ENCODE assay signal across 8 cellular contexts in the genomic region with DNA sequence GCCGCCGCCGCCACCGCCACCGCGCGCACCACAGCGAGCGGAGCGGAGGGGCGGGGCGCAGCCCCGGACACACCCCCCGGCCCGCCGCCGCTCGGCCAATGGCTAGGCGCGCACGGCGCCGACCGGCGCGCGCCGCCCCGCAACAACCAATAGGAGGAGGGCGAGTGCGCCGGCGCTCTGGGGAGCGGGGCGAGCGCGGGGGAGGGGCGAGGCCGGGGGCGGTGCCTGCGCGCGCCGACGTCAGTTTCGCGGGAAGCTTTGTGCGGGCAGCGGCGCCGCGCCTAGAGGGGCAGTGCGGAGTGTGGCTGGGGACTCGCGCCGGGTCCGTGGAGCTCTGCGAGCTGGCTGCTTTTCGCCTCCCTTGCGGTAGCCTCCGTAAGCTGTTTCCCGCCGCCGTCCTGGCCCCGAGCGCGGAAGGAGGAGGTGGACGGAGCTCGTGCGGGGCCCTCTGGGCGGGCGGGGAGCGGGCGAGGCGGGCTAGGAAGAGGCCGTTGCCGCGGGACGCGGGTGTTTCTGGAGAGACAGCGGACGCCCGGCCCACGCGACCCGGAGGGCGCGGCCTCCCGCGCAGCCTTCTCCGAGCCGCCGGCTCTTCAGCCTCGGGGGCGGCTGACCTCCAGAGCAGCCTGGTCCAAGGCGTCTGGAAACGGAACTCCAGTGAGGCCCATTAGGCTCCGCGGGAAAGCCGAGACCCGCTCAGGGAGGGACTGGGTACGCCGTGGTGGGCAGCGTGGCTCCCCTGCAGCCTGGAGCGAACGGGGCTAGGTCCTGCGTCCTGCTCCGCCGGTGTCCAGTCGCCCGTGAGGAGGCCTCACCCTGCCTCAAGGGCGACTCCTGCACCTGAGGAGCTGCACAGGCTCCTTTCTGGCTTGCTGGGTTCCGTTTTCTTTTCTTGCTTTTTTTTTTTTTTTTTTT. TPM values are rescaled to one million over a fixed set of nuclear protein-coding genes. Genes with fewer than 3 reads are reported as not detected.
DNase-seq lines count a peak whose midpoint lies in the region; ATAC-seq, FAIRE-seq and TF ChIP-seq lines count a peak whose summit lies in the region.

A gene (minus strand): TSS at position 44 of the 915 bp plus-strand sequence. CDS start 249 bp downstream, outside the sequence.

- DNase-seq in GM12892 (ENCODE audit: insufficient read length), result peak; percentile 100
- DNase-seq in NCI-H1436 treated with DMSO at 0.1 percent for 48 hours (lab: John Stamatoyannopoulos, UW), result peak; percentile 39
- peak; percentile 83 to 93 (median 85) for DNase-seq in T-helper 1 cell
- DNase-seq in left ventricle myocardium inferior, result peak; percentile 90
- DNase-seq in pulmonary artery endothelial cell (ENCODE audit: low read depth, low spot score), result peak; percentile 50

- peak; percentile 81 for ATAC-seq in HG02840 (IDR thresholded peaks at IDR 0.05; ENCODE audit: low FRiP score, unreplicated experiment)

- H3K27ac ChIP-seq in adipose tissue (ENCODE audit: low read depth, low read length) (no peak within 1 kb of the TSS), left ventricle myocardium inferior (replicated peaks) (peak within 1 kb of the TSS; percentile 53), urinary bladder (ENCODE audit: low read depth) (no peak within 1 kb of the TSS)

- H3K27me3 ChIP-seq in left ventricle myocardium inferior (ENCODE audit: low read depth), result no peaks in the 10 kb centered on the region

- intact Hi-C loops in left ventricle myocardium inferior (cut with micrococcal nuclease), result no loop called here

- H3K36me3 ChIP-seq in left ventricle myocardium inferior (peaks cover 24% of the 10 kb centered on the region), urinary bladder (ENCODE audit: insufficient read depth) (peaks cover 2% of the 10 kb centered on the region)

- TF ChIP-seq POLR2A in GM12892 (IDR thresholded peaks at IDR 0.05; ENCODE audit: low read depth, low read length), result peak; percentile 67; the same call in 1 of the 2 replicates

- FAIRE-seq in GM12892 (lab: Jason Lieb, UNC), result peak; percentile 99

- no peaks in the 10 kb centered on the region for H3K9me3 ChIP-seq in left ventricle myocardium inferior (replicated peaks)

- WGBS in adipose tissue, 3 donors, result 0 to 1% (median 1%) methylated on average over 98 to 113 of the region's 113 CpGs
- under 1% methylated on average over 113 of the region's 113 CpGs for WGBS in urinary bladder

- TF ChIP-seq CTCF in left ventricle myocardium inferior (IDR thresholded peaks at IDR 0.05; ENCODE audit: borderline replicate concordance), result peak; percentile 13

- H3K4me3 ChIP-seq in left ventricle myocardium inferior, result peak within 1 kb of the TSS; percentile 90
- peak within 1 kb of the TSS; percentile 90 for H3K4me3 ChIP-seq in urinary bladder (ENCODE audit: low read depth, low read length)

- H3K4me1 ChIP-seq in left ventricle myocardium inferior (peaks cover 19% of the 10 kb centered on the region), urinary bladder (ENCODE audit: insufficient read depth) (no peaks in the 10 kb centered on the region)

RNA-seq across cellular contexts. Expression of the gene that starts here (rescaled TPM):
- 26.2 TPM for polyA plus RNA-seq in GM12892 (2012; ENCODE audit: missing spikeins)
- polyA plus RNA-seq in adipose tissue (10 to 100 TPM in 2 of 3 donors, 1 to 10 TPM in 1; 7.6 to 13.7 (median 12.9) TPM), urinary bladder (13.2 TPM)
- total RNA-seq in left ventricle myocardium inferior (11.6 TPM), pulmonary artery endothelial cell (26.1 and 28.5 TPM in 2 replicates), urinary bladder (7.9 TPM)

Comparison
In these comparisons a context has a peak if more than half of its experiments do, and no peak if none do; other contexts are left out.
1. DNase-seq: peak in every context shown above with its lines; median percentile 100 in GM12892; 90 in left ventricle myocardium inferior; 85 in T-helper 1 cell; 50 in pulmonary artery endothelial cell; 39 in NCI-H1436 treated with DMSO at 0.1 percent for 48 hours.